15 cellular contexts compared by ENCODE assay signal in the genomic region with DNA sequence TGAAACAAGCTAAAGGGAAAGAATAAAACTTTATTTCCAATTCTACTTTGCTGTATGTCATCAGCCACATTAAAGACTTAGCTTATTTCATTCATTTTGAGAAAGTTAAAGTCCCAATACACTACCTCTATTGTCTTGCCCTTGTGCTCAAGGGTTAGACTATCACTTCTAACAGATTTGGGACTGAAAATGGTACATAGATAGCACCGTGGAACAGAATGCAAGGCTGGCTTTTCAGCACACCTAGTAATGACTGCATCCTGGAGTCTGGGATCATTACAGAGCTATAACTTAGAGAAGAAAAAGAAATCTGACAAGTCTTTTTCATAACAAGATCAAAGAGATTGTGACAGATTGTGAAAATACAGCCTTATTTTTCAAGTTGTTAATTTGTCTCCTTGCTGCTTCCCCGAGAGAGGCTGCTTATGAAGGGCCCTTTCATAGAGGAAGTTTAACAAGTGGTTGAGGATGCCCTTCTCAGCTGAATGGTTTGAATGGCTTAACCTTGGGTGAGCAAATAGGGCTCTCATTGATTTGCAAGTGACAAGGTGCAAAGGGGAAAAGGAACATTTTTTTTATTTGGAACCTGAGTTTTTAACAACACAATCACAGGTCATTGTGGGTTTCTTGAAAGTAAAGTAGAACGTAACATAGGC.
A peak's percentile ranks its signal among the peaks of the same experiment; 100 is the strongest.
DNase-seq lines count a peak whose midpoint lies in the region; ATAC-seq and TF ChIP-seq lines count a peak whose summit lies in the region.
"Had no signal": no experiment of that assay in that cellular context is flagged by ENCODE, and none has a peak within 500 bp of the region (broad histone marks: within the 10 kb centered on the region; RNA-seq: fewer than 3 reads in every experiment).

No MANE protein-coding gene starts in this region.

- H3K27me3 ChIP-seq in DOHH2 (ENCODE audit: control insufficient read depth, low read length): no peaks in the 10 kb centered on the region

- H3K9me2 ChIP-seq in DOHH2 (replicated peaks; ENCODE audit: control insufficient read depth, low read length): no peaks in the 10 kb centered on the region

- peak overlapping the region in 1 of 6 donors; percentile 53 for H3K27ac Mint-ChIP-seq in naive B cell
- H3K27ac Mint-ChIP-seq: CD4-positive, alpha-beta memory T cell; T-helper 2 cell treated with Interferon-gamma antibody and Interleukin-4, amounts not matched to agents 5 μg/mL and 100 μg/mL, for 36 hours had no signal

- no peaks in the 10 kb centered on the region for H3K9me3 Mint-ChIP-seq in naive B cell
- H3K9me3 Mint-ChIP-seq: CD4-positive, alpha-beta memory T cell; T-helper 2 cell treated with Interferon-gamma antibody and Interleukin-4, amounts not matched to agents 5 μg/mL and 100 μg/mL, for 36 hours had no signal

- in situ Hi-C loops in SK-MEL-5 (cut with HindIII; ENCODE audit: low pct_unique_long_range_greater_than_20kb, low sequenced_read_pairs): no loop called here

- TF ChIP-seq CTCF in DOHH2 (IDR thresholded peaks at IDR 0.05; ENCODE audit: low read depth, low read length, poor library complexity, severe bottlenecking): no peak

- H3K4me1 ChIP-seq in DOHH2 (ENCODE audit: control insufficient read depth, low read length): peaks cover 83% of the 10 kb centered on the region

- no peaks in the 10 kb centered on the region for H3K36me3 ChIP-seq in DOHH2 (ENCODE audit: control insufficient read depth, low read length)

- H3K27ac ChIP-seq in DOHH2 (ENCODE audit: low read depth, low read length): peak overlapping the region; percentile 25; the same call in 1 of the 2 replicates

- peak overlapping the region in 1 of 8 donors; percentile 26 for H3K4me3 Mint-ChIP-seq in naive B cell
- H3K4me3 Mint-ChIP-seq: CD4-positive, alpha-beta memory T cell; T-helper 2 cell treated with Interferon-gamma antibody and Interleukin-4, amounts not matched to agents 5 μg/mL and 100 μg/mL, for 36 hours had no signal

- peaks cover 10% of the 10 kb centered on the region for H3F3A ChIP-seq in DOHH2 (ENCODE audit: control insufficient read depth, insufficient read depth)

- H3K27me3 Mint-ChIP-seq in naive B cell: no peaks in the 10 kb centered on the region

- H3K36me3 Mint-ChIP-seq in naive B cell: no peaks in the 10 kb centered on the region
- H3K36me3 Mint-ChIP-seq: CD4-positive, alpha-beta memory T cell had no signal

- no peak for ATAC-seq in naive B cell (ENCODE audit: low read depth in 2 of 2)
- ATAC-seq in HG02678 (IDR thresholded peaks at IDR 0.05; ENCODE audit: unreplicated experiment): no peak
- ATAC-seq: HCT116, Panc1 had no signal

- H3K4me1 Mint-ChIP-seq in naive B cell: peaks cover 42 to 65% (median 54%) of the 10 kb centered on the region in 3 donors
- H3K4me1 Mint-ChIP-seq: CD4-positive, alpha-beta memory T cell had no signal

- DNase-seq in NCI-H2029 treated with DMSO at 0.1 percent for 48 hours (lab: John Stamatoyannopoulos, UW) (peak; percentile 12), SK-MEL-5 (ENCODE audit: low read depth, low spot score) (peak; percentile 67), naive B cell (peak; percentile 15), AG08395 (ENCODE audit: low spot score) (no peak), GM19238 (ENCODE audit: insufficient read length, low spot score) (no peak)
- DNase-seq: CD4-positive, alpha-beta memory T cell; KBM-7; NCI-H1436; NCI-H2081; NCI-H345 had no signal

- H3K79me2 ChIP-seq in DOHH2 (ENCODE audit: control insufficient read depth, low read length): no peaks in the 10 kb centered on the region

- peak overlapping the region; percentile 15; the same call in 1 of the 2 replicates for H3K4me3 ChIP-seq in DOHH2 (ENCODE audit: low read length)

- no peaks in the 10 kb centered on the region for H3K9me3 ChIP-seq in DOHH2 (ENCODE audit: control insufficient read depth, insufficient read depth, low read length)

- H3K4me2 ChIP-seq in DOHH2 (ENCODE audit: low read length): peak overlapping the region; percentile 28

- no peaks in the 10 kb centered on the region for H4K20me1 ChIP-seq in DOHH2 (ENCODE audit: control insufficient read depth, insufficient read depth, low read depth, low read length)

Comparison
In these comparisons a context has a peak if more than half of its experiments do, and no peak if none do; other contexts are left out.
1. DNase-seq: peak in NCI-H2029 treated with DMSO at 0.1 percent for 48 hours (single experiment), SK-MEL-5 (single experiment) and naive B cell (single experiment); none in AG08395 (single experiment) and GM19238 (single experiment).